16 cellular contexts compared by ENCODE assay signal in the genomic region with DNA sequence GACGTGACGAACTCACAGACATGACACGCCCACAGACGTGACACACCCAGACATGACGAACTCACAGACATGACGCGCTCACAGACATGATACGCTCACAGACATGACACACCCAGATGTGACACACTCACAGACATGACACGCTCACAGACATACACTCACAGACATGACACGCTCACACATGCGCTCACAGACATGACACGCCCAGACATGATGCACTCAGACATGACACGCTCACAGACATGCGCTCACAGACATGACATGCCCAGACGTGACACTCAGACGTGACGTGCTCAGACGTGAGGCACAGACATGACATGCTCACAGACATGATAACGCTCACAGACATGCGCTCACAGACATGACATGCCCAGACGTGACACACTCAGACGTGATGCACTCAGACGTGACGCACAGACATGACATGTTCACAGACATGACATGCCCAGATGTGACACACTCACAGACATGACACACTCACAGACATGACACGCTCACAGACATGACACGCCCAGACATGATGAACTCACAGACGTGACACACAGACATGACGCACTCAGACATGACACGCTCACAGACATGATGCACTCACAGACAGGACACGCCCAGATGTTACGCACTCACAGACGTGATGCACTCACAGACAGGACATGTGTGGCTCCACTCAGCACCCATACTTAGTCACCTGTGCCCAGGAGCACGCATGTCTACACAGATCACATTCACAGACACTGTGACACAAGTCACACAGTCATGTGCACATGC. TPM values are rescaled to one million over a fixed set of nuclear protein-coding genes. Genes with fewer than 3 reads are reported as not detected.
A peak's percentile ranks its signal among the peaks of the same experiment; 100 is the strongest.
DNase-seq lines count a peak whose midpoint lies in the region; ATAC-seq, FAIRE-seq and TF ChIP-seq lines count a peak whose summit lies in the region.
"Had no signal": no experiment of that assay in that cellular context is flagged by ENCODE, and none has a peak within 500 bp of the region (broad histone marks: within the 10 kb centered on the region; RNA-seq: fewer than 3 reads in every experiment).

No MANE protein-coding gene starts in this region.

- H3K4me1 ChIP-seq in BLaER1 treated with 17β-estradiol and CSF1 and Interleukin-3, amounts not matched to agents 10 nM and 100 nM, result peaks cover 23 to 29% (median 26%) of the 10 kb centered on the region in 10 experiments
- no peaks in the 10 kb centered on the region for H3K4me1 ChIP-seq in GM23248 (ENCODE audit: insufficient read depth)
- peaks cover 0 to 3% of the 10 kb centered on the region in 2 donors for H3K4me1 ChIP-seq in neuronal stem cell (ENCODE audit: control insufficient read depth in 2 of 2, insufficient read depth in 1 of 2, low read depth in 1 of 2, low read length in 2 of 2)

- H4K20me1 ChIP-seq in BLaER1 treated with 17β-estradiol and CSF1 and Interleukin-3, amounts not matched to agents 10 nM and 100 nM, result peaks cover 0 to 15% (median 5%) of the 10 kb centered on the region in 11 experiments; a peak in 10 of 22 replicates
- no peaks in the 10 kb centered on the region for H4K20me1 ChIP-seq in GM23248 (ENCODE audit: insufficient read depth)

- no peaks in the 10 kb centered on the region for H3K9me3 ChIP-seq in BLaER1 treated with 17β-estradiol and CSF1 and Interleukin-3, amounts not matched to agents 10 nM and 100 nM (replicated peaks in 1 of 11)
- H3K9me3 ChIP-seq in GM23248 (ENCODE audit: low read depth) (no peaks in the 10 kb centered on the region), neuronal stem cell (replicated peaks in 1 of 2; ENCODE audit: control insufficient read depth in 2 of 2, insufficient read depth in 1 of 2, low read depth in 1 of 2, low read length in 2 of 2) (peaks cover 0 to 26% of the 10 kb centered on the region in 2 donors)
- H3K9me3 ChIP-seq: SK-N-SH had no signal

- no peak overlapping the region for H3K4ac ChIP-seq in neuronal stem cell (ENCODE audit: low read length)

- H3K79me1 ChIP-seq in neuronal stem cell (ENCODE audit: low read depth, low read length), result peaks cover 6% of the 10 kb centered on the region

- H3K9me2 ChIP-seq in GM23248 (ENCODE audit: insufficient read depth), result no peaks in the 10 kb centered on the region
- H3K9me2 ChIP-seq: SK-N-SH had no signal

- H3K9ac ChIP-seq in BLaER1 treated with 17β-estradiol and CSF1 and Interleukin-3, amounts not matched to agents 10 nM and 100 nM, result no peak overlapping the region
- H3K9ac ChIP-seq in GM23248 (no peak overlapping the region), neuronal stem cell (ENCODE audit: low read depth, low read length, poor library complexity) (no peak overlapping the region)
- H3K9ac ChIP-seq: SK-N-SH had no signal

- H3K79me2 ChIP-seq in GM23248 (ENCODE audit: insufficient read depth), result no peaks in the 10 kb centered on the region

- H3K27ac ChIP-seq in BLaER1 treated with 17β-estradiol and CSF1 and Interleukin-3, amounts not matched to agents 10 nM and 100 nM, result no peak overlapping the region
- H3K27ac ChIP-seq in GM23248, result no peak overlapping the region
- H3K27ac ChIP-seq in neuronal stem cell (replicated peaks; ENCODE audit: low read length), result no peak overlapping the region

- H4K8ac ChIP-seq in neuronal stem cell (ENCODE audit: low read depth, low read length), result no peak overlapping the region

- peaks cover 57 to 74% (median 72%) of the 10 kb centered on the region in 11 experiments for H3K27me3 ChIP-seq in BLaER1 treated with 17β-estradiol and CSF1 and Interleukin-3, amounts not matched to agents 10 nM and 100 nM
- peaks cover 60% of the 10 kb centered on the region for H3K27me3 ChIP-seq in GM23248 (replicated peaks; ENCODE audit: insufficient read depth)
- H3K27me3 ChIP-seq in bronchial epithelial cell (ENCODE audit: control insufficient read depth, insufficient read depth, low read length), result peaks cover 47% of the 10 kb centered on the region
- peaks cover 30 to 95% (median 84%) of the 10 kb centered on the region in 3 experiments for H3K27me3 ChIP-seq in neuronal stem cell (ENCODE audit: control insufficient read depth in 3 of 3, insufficient read depth in 3 of 3, low read depth in 1 of 3, low read length in 3 of 3)

- WGBS in GM23248 (ENCODE audit: low coverage in 1 of 2, low lambda C conversion rate in 2 of 2, missing lambda C conversion rate in 2 of 2), 2 experiments, result 62% methylated on average over 33 of the region's 33 CpGs
- WGBS in neuronal stem cell (ENCODE audit: extremely low coverage in 2 of 2, insufficient read length in 2 of 2, insufficient replicate concordance in 1 of 2), 2 donors, result no CpG with 5 or more reads among the region's 33 CpGs

- H3F3A ChIP-seq in GM23248 (ENCODE audit: insufficient read depth), result no peaks in the 10 kb centered on the region

- peak overlapping the region; percentile 32 for H3K18ac ChIP-seq in neuronal stem cell (ENCODE audit: low read length)

- FAIRE-seq in bronchial epithelial cell (lab: Jason Lieb, UNC), result peak; percentile 99

- H4K91ac ChIP-seq in neuronal stem cell (ENCODE audit: low read depth, low read length, poor library complexity), result no peak overlapping the region

- H3K36me3 ChIP-seq in BLaER1 treated with 17β-estradiol and CSF1 and Interleukin-3, amounts not matched to agents 10 nM and 100 nM, result no peaks in the 10 kb centered on the region
- H3K36me3 ChIP-seq in GM23248 (ENCODE audit: low read depth), result no peaks in the 10 kb centered on the region
- H3K36me3 ChIP-seq in bronchial epithelial cell (ENCODE audit: control insufficient read depth, insufficient read depth, low read length), result no peaks in the 10 kb centered on the region
- peaks cover 0 to 6% of the 10 kb centered on the region in 2 donors for H3K36me3 ChIP-seq in neuronal stem cell (replicated peaks in 1 of 2; ENCODE audit: control insufficient read depth in 2 of 2, insufficient read depth in 2 of 2, low read length in 2 of 2)

- peak overlapping the region; percentile 1 for H3K23ac ChIP-seq in neuronal stem cell (ENCODE audit: low read depth, low read length, poor library complexity)

- no peak overlapping the region for H2AK5ac ChIP-seq in neuronal stem cell (ENCODE audit: low read depth, low read length)

- TF ChIP-seq CTCF in bronchial epithelial cell (IDR thresholded peaks at IDR 0.05; ENCODE audit: insufficient read depth, low read length, severe bottlenecking), result no peak

- peak overlapping the region; percentile 10 for H3K14ac ChIP-seq in neuronal stem cell (ENCODE audit: low read length)

- H2BK15ac ChIP-seq in neuronal stem cell (ENCODE audit: low read length), result no peak overlapping the region

- H3K4me2 ChIP-seq in BLaER1 treated with 17β-estradiol and CSF1 and Interleukin-3, amounts not matched to agents 10 nM and 100 nM, result peak overlapping the region in 8 of 11 experiments; percentile 73 to 91 (median 87); a peak in 15 of 22 replicates
- no peak overlapping the region for H3K4me2 ChIP-seq in GM23248 (ENCODE audit: unreplicated experiment)
- H3K4me2 ChIP-seq in neuronal stem cell (ENCODE audit: insufficient read depth, low read length, poor library complexity, severe bottlenecking), result no peak overlapping the region
- H3K4me2 ChIP-seq: SK-N-SH had no signal

- H2BK120ac ChIP-seq in neuronal stem cell (ENCODE audit: low read depth, low read length), result no peak overlapping the region

- no peak overlapping the region for H3K4me3 ChIP-seq in BLaER1 treated with 17β-estradiol and CSF1 and Interleukin-3, amounts not matched to agents 10 nM and 100 nM
- H3K4me3 ChIP-seq in GM23248 (no peak overlapping the region), bronchial epithelial cell (ENCODE audit: low read depth, low read length) (no peak overlapping the region), neuronal stem cell (ENCODE audit: low read length in 2 of 2) (peak overlapping the region in 1 of 2 donors; percentile 65)

- H2AFZ ChIP-seq in GM23248 (no peak overlapping the region), neuronal stem cell (ENCODE audit: low read length) (no peak overlapping the region)

- no peak for ATAC-seq in HG03457 (IDR thresholded peaks at IDR 0.05; ENCODE audit: unreplicated experiment)

- DNase-seq in GM23248 (peak; percentile 73), bronchial epithelial cell (ENCODE audit: low read depth) (peak; percentile 36), neuronal stem cell (ENCODE audit: low spot score) (no peak), Kasumi-1 (lab: John Stamatoyannopoulos, UW) (no peak)
- no peak for DNase-seq in effector CD4-positive, alpha-beta T cell
- DNase-seq: C1 segment of cervical spinal cord, HCEC 1CT, KBM-7, NCI-H1092, NCI-H69, Right ventricle myocardium superior, SK-N-SH had no signal

- H2BK5ac ChIP-seq in neuronal stem cell (ENCODE audit: low read length), result no peak overlapping the region

- in situ Hi-C loops in GM23248 (cut with MboI), result no loop called here

- no peak overlapping the region for H2BK12ac ChIP-seq in neuronal stem cell (ENCODE audit: low read length)

RNA-seq across cellular contexts. Expression of gene ERFL, which starts 8.1 kb away (rescaled TPM):
- total RNA-seq in GM23248 (2014; rRNA removed; shearing (Covaris generic)), result not detected in 2 replicates
- polyA plus RNA-seq in GM23248 (2016; fragmentation: Nextera tagmentation; extraction: Ambion mirVana), result not detected in 2 replicates
- under 0.01 TPM in 2 replicates for total RNA-seq in bronchial epithelial cell
- 0.47 TPM for polyA plus RNA-seq in neuronal stem cell (2013, experiment 1 of 2)
- polyA plus RNA-seq in neuronal stem cell (2013, experiment 2 of 2), result 0.44 TPM
- total RNA-seq: M059J, Right ventricle myocardium superior had no signal

RNA-seq across cellular contexts. Expression of gene ARHGEF1, which starts 37.1 kb away (rescaled TPM):
- 44.6 and 46.2 TPM in 2 replicates for total RNA-seq in GM23248 (2014; rRNA removed; shearing (Covaris generic))
- polyA plus RNA-seq in GM23248 (2016; fragmentation: Nextera tagmentation; extraction: Ambion mirVana), result 44.3 and 49.6 TPM in 2 replicates
- 19.2 and 25.0 TPM in 2 replicates for total RNA-seq in bronchial epithelial cell
- polyA plus RNA-seq in neuronal stem cell (2013, experiment 1 of 2), result 30.0 TPM
- 29.8 TPM for polyA plus RNA-seq in neuronal stem cell (2013, experiment 2 of 2)

RNA-seq across cellular contexts. Expression of gene RABAC1, which starts 39.0 kb away (rescaled TPM):
- 294 and 405 TPM in 2 replicates for total RNA-seq in GM23248 (2014; rRNA removed; shearing (Covaris generic))
- 470 and 473 TPM in 2 replicates for polyA plus RNA-seq in GM23248 (2016; fragmentation: Nextera tagmentation; extraction: Ambion mirVana)
- total RNA-seq in bronchial epithelial cell, result 96.6 and 98.4 TPM in 2 replicates
- polyA plus RNA-seq in neuronal stem cell (2013, experiment 1 of 2), result 83.3 TPM
- 90.0 TPM for polyA plus RNA-seq in neuronal stem cell (2013, experiment 2 of 2)

RNA-seq across cellular contexts. Expression of gene CD79A, which starts 43.1 kb away (rescaled TPM):
- not detected in 2 replicates for total RNA-seq in GM23248 (2014; rRNA removed; shearing (Covaris generic))
- polyA plus RNA-seq in GM23248 (2016; fragmentation: Nextera tagmentation; extraction: Ambion mirVana), result 0.49 TPM in 1 of 2 replicates, not detected in the other
- total RNA-seq in bronchial epithelial cell, result not detected in 2 replicates
- polyA plus RNA-seq in neuronal stem cell (2013, experiment 1 of 2), result 0.67 TPM
- polyA plus RNA-seq in neuronal stem cell (2013, experiment 2 of 2), result 0.64 TPM
- total RNA-seq: HT1080, Right ventricle myocardium superior had no signal

Comparison
In these comparisons a context has a peak if more than half of its experiments do, and no peak if none do; other contexts are left out.
1. H3K4me2 ChIP-seq: peak in BLaER1 treated with 17β-estradiol and CSF1 and Interleukin-3, amounts not matched to agents 10 nM and 100 nM (8 of 11); none in GM23248 (single experiment) and neuronal stem cell (single experiment).
2. DNase-seq: peak in GM23248 (single experiment) and bronchial epithelial cell (single experiment); none in neuronal stem cell (single experiment), effector CD4-positive, alpha-beta T cell (single experiment) and Kasumi-1 (0 of 2).